16 cellular contexts compared by ENCODE assay signal in the genomic region with DNA sequence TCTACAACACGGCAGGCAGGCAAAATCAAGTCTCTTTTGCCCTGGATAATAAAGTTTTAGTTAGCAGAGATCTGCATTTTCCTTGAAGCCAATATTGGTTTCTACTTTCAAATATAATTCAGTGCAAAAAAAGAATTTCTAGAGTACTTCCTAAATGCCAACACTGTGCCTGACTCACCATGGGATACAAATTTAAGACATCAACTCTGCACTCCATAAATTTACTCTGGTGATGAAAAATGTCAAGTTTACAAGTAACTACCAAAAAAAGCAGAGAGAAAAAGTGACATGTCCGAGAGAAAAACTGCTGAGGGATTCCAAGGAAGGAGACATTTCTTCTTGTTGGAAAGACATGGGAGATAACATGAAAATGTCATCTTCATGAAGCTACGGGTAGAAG.
DNase-seq lines count a peak whose midpoint lies in the region; ATAC-seq and TF ChIP-seq lines count a peak whose summit lies in the region.
"Had no signal": no experiment of that assay in that cellular context is flagged by ENCODE, and none has a peak within 500 bp of the region (broad histone marks: within the 10 kb centered on the region; RNA-seq: fewer than 3 reads in every experiment).

No MANE protein-coding gene starts in this region.

- H3K14ac ChIP-seq in IMR-90 (replicated peaks; ENCODE audit: low read depth, low read length), result peak overlapping the region; percentile 78; the same call in 1 of the 2 replicates

- H3K23ac ChIP-seq in IMR-90 (ENCODE audit: low read depth, low read length), result peak overlapping the region; percentile 78; the same call in 1 of the 2 replicates

- CTCF ChIA-PET in IMR-90 (lab: Yijun Ruan, JAX), result interaction anchor here (0.6 kb wide), 1 partner anchor 12 kb away, joined by 4 read pairs; no protein-coding TSS in a partner anchor

- in situ Hi-C loops in IMR-90 (cut with MboI; ENCODE audit: low sequenced_read_pairs), result no loop called here

- no peaks in the 10 kb centered on the region for H3K9me3 Mint-ChIP-seq in activated CD4-positive, alpha-beta T cell treated with anti-CD3 and anti-CD28 coated beads, Interleukin-2, amount 10 ng/mL, durations not matched to agents 24 days and 14 days
- H3K9me3 Mint-ChIP-seq in activated naive CD8-positive, alpha-beta T cell treated with anti-CD3 and anti-CD28 coated beads, Interleukin-2, amount 50 U/mL, for 24 hours, result no peaks in the 10 kb centered on the region
- H3K9me3 Mint-ChIP-seq: neural progenitor cell had no signal

- no peak for TF ChIP-seq CTCF in IMR-90 (conservative IDR thresholded peaks at IDR 0.05; ENCODE audit: low read depth, low read length)
- no peak for TF ChIP-seq CTCF in osteoblast (IDR thresholded peaks at IDR 0.05; ENCODE audit: extremely low read depth, low read depth, low read length)

- H4K20me1 ChIP-seq in IMR-90 (ENCODE audit: insufficient read depth, low read length), result no peaks in the 10 kb centered on the region
- no peaks in the 10 kb centered on the region for H4K20me1 ChIP-seq in osteoblast (ENCODE audit: insufficient read depth, low read length)

- dilution Hi-C loops in IMR-90 (cut with HindIII; ENCODE audit: low sequenced_read_pairs, unreplicated experiment), result no loop called here

- peak overlapping the region; percentile 43 for H2BK120ac ChIP-seq in IMR-90 (ENCODE audit: low read depth, low read length)

- POLR2A ChIA-PET in IMR-90 (lab: Charles Lee; ENCODE audit: unreplicated experiment), result interaction anchor here (0.7 kb wide), 1 partner anchor 19 kb away, joined by 9 read pairs; no protein-coding TSS in a partner anchor

- 0 out of 2 replicates have a peak overlapping the region, but pooled peaks have one; percentile 60 for H2AK5ac ChIP-seq in IMR-90 (ENCODE audit: low read depth, low read length)

- peak overlapping the region; percentile 78; the same call in 1 of the 3 replicates for H2BK15ac ChIP-seq in IMR-90 (ENCODE audit: low read depth, low read length)

- no peak overlapping the region for H3K56ac ChIP-seq in IMR-90 (ENCODE audit: extremely low read depth, insufficient read depth, low read length)

- DNase-seq in activated CD4-positive, alpha-beta T cell treated with anti-CD3 and anti-CD28 coated beads, Interleukin-2, amount 10 ng/mL, durations not matched to agents 24 days and 14 days, result peak; percentile 23
- DNase-seq in activated CD4-positive, alpha-beta T cell treated with anti-CD3 and anti-CD28 coated beads, Interleukin-2, amount 50 U/mL, for 1 hour, result no peak
- DNase-seq in IMR-90 (peak; percentile 21), osteoblast (ENCODE audit: insufficient read length, low spot score, missing footprints) (no peak), GF-D8 (lab: John Stamatoyannopoulos, UW) (no peak), Ammon's horn (ENCODE audit: low spot score) (no peak), posterior vena cava (ENCODE audit: low spot score) (no peak)
- DNase-seq in activated naive CD8-positive, alpha-beta T cell treated with anti-CD3 and anti-CD28 coated beads, Interleukin-2, amount 50 U/mL, for 24 hours, result no peak
- DNase-seq: activated effector memory CD4-positive, alpha-beta T cell treated with Interleukin-2 at 50 U/mL for 16 hours; DMS153; hippocampal formation; stimulated activated CD4-positive, alpha-beta T cell treated with anti-CD3 and anti-CD28 coated beads, Interleukin-12 subunit alpha, Interleukin-12 subunit beta, amount 100 ng/mL, for 4 hours; transverse colon; WERI-Rb-1 had no signal

- H3K4me3 Mint-ChIP-seq in activated CD4-positive, alpha-beta T cell treated with anti-CD3 and anti-CD28 coated beads, Interleukin-2, amount 10 ng/mL, durations not matched to agents 24 days and 14 days, result peak overlapping the region; percentile 70
- peak overlapping the region; percentile 75 for H3K4me3 Mint-ChIP-seq in activated naive CD8-positive, alpha-beta T cell treated with anti-CD3 and anti-CD28 coated beads, Interleukin-2, amount 50 U/mL, for 24 hours
- H3K4me3 Mint-ChIP-seq: neural progenitor cell had no signal

- H3K27me3 Mint-ChIP-seq in activated CD4-positive, alpha-beta T cell treated with anti-CD3 and anti-CD28 coated beads, Interleukin-2, amount 10 ng/mL, durations not matched to agents 24 days and 14 days, result no peaks in the 10 kb centered on the region
- H3K27me3 Mint-ChIP-seq in activated naive CD8-positive, alpha-beta T cell treated with anti-CD3 and anti-CD28 coated beads, Interleukin-2, amount 50 U/mL, for 24 hours, result no peaks in the 10 kb centered on the region

- peak overlapping the region; percentile 86; the same call in 1 of the 2 replicates for H3K4me2 ChIP-seq in IMR-90 (ENCODE audit: low read depth, low read length)
- H3K4me2 ChIP-seq in osteoblast (ENCODE audit: insufficient read depth, low read length), result peak overlapping the region; percentile 40
- H3K4me2 ChIP-seq: neural progenitor cell had no signal

- no peak overlapping the region; the same call in 1 of the 2 replicates for H4K5ac ChIP-seq in IMR-90 (ENCODE audit: low read depth, low read length)

- H3K9me1 ChIP-seq in IMR-90 (ENCODE audit: insufficient read depth, low read length), result no peaks in the 10 kb centered on the region; the same call in 1 of the 2 replicates

- peak overlapping the region in 1 of 2 experiments; percentile 58; a peak in 1 of 4 replicates for H4K8ac ChIP-seq in IMR-90 (ENCODE audit: low read depth in 2 of 2, low read length in 2 of 2)

- H3K4me1 ChIP-seq in IMR-90 (ENCODE audit: control insufficient read depth, insufficient read depth, low read length) (peaks cover 9% of the 10 kb centered on the region), osteoblast (ENCODE audit: insufficient read depth, low read length) (peaks cover 11% of the 10 kb centered on the region)
- H3K4me1 ChIP-seq: transverse colon had no signal

- H3K9me3 ChIP-seq in IMR-90 (ENCODE audit: control insufficient read depth, insufficient read depth, low read length) (no peaks in the 10 kb centered on the region), osteoblast (ENCODE audit: low read depth, low read length) (no peaks in the 10 kb centered on the region)
- H3K9me3 ChIP-seq: transverse colon had no signal

- H2AK9ac ChIP-seq in IMR-90 (replicated peaks; ENCODE audit: low read depth, low read length, poor library complexity), result no peak overlapping the region

- H3K79me1 ChIP-seq in IMR-90 (ENCODE audit: low read depth in 1 of 2, low read length in 2 of 2), result peaks cover 6 to 21% of the 10 kb centered on the region in 2 experiments

- H3K79me2 ChIP-seq in osteoblast (ENCODE audit: insufficient read depth, low read length), result no peaks in the 10 kb centered on the region

- no peak overlapping the region; the same call in 1 of the 2 replicates for H3K18ac ChIP-seq in IMR-90 (ENCODE audit: low read depth, low read length)

- H3K4ac ChIP-seq in IMR-90 (ENCODE audit: low read depth, low read length), result peak overlapping the region; percentile 36; the same call in 1 of the 2 replicates

- H2BK5ac ChIP-seq in IMR-90 (ENCODE audit: low read depth, low read length, poor library complexity, severe bottlenecking), result peak overlapping the region; percentile 87

- peaks cover 41% of the 10 kb centered on the region for H3K36me3 Mint-ChIP-seq in activated CD4-positive, alpha-beta T cell treated with anti-CD3 and anti-CD28 coated beads, Interleukin-2, amount 10 ng/mL, durations not matched to agents 24 days and 14 days (ENCODE audit: low read depth)
- H3K36me3 Mint-ChIP-seq in activated naive CD8-positive, alpha-beta T cell treated with anti-CD3 and anti-CD28 coated beads, Interleukin-2, amount 50 U/mL, for 24 hours (ENCODE audit: low read depth), result peaks cover 31% of the 10 kb centered on the region

- H3K9ac ChIP-seq in IMR-90 (ENCODE audit: low read depth, low read length), result no peak overlapping the region
- H3K9ac ChIP-seq: neural progenitor cell had no signal

- H3K36me3 ChIP-seq in IMR-90 (ENCODE audit: control insufficient read depth, insufficient read depth, low read length) (no peaks in the 10 kb centered on the region), osteoblast (ENCODE audit: insufficient read depth, low read length) (no peaks in the 10 kb centered on the region)
- H3K36me3 ChIP-seq: neural progenitor cell had no signal

- H3K4me3 ChIP-seq in IMR-90 (ENCODE audit: insufficient read depth, low read depth, low read length), result no peak overlapping the region
- H3K4me3 ChIP-seq in osteoblast (ENCODE audit: insufficient read depth, low read length), result no peak overlapping the region
- H3K4me3 ChIP-seq: neural progenitor cell, transverse colon had no signal

- H3K27ac ChIP-seq in IMR-90 (ENCODE audit: insufficient read depth, low read length) (no peak overlapping the region), osteoblast (ENCODE audit: low read depth, low read length) (peak overlapping the region; percentile 15)
- H3K27ac ChIP-seq: epithelial cell of prostate, neural progenitor cell, WERI-Rb-1 had no signal

- no peak overlapping the region for H2AFZ ChIP-seq in IMR-90 (replicated peaks; ENCODE audit: low read length, poor library complexity)
- no peak overlapping the region for H2AFZ ChIP-seq in osteoblast (ENCODE audit: low read length)
- H2AFZ ChIP-seq: neural progenitor cell had no signal

- 86% methylated on average over 1 of the region's 3 CpGs; no CpG with 5 or more reads in 1 of the 2 experiments for WGBS in IMR-90 (ENCODE audit: extremely low coverage in 2 of 2, insufficient read length in 1 of 2), 2 experiments

- no peak for TF ChIP-seq POLR2A in IMR-90 (IDR thresholded peaks at IDR 0.05; ENCODE audit: low read depth, low read length)

- no peak overlapping the region; the same call in 1 of the 2 replicates for H4K91ac ChIP-seq in IMR-90 (ENCODE audit: insufficient read depth, low read depth, low read length)

- intact Hi-C loops in activated CD4-positive, alpha-beta T cell treated with anti-CD3 and anti-CD28 coated beads, Interleukin-2, amount 10 ng/mL, durations not matched to agents 24 days and 14 days (cut with micrococcal nuclease), result no loop called here
- intact Hi-C loops in IMR-90 (cut with micrococcal nuclease), result no loop called here
- intact Hi-C loops in posterior vena cava (cut with DNase I), result no loop called here

- no peak for TF ChIP-seq RAD21 in IMR-90 (IDR thresholded peaks at IDR 0.05; ENCODE audit: low read length)

- H3K4me1 Mint-ChIP-seq in activated CD4-positive, alpha-beta T cell treated with anti-CD3 and anti-CD28 coated beads, Interleukin-2, amount 10 ng/mL, durations not matched to agents 24 days and 14 days, result peaks cover 27% of the 10 kb centered on the region
- H3K4me1 Mint-ChIP-seq in activated naive CD8-positive, alpha-beta T cell treated with anti-CD3 and anti-CD28 coated beads, Interleukin-2, amount 50 U/mL, for 24 hours, result peaks cover 48% of the 10 kb centered on the region

- peak; percentile 29; the same call in 1 of the 2 replicates for ATAC-seq in IMR-90 (ENCODE audit: low read depth)
- ATAC-seq in activated naive CD8-positive, alpha-beta T cell treated with anti-CD3 and anti-CD28 coated beads, Interleukin-2, amount 50 U/mL, for 24 hours, result no peak

- H2BK20ac ChIP-seq in IMR-90 (ENCODE audit: low read depth, low read length), result peak overlapping the region; percentile 88

- H3K27me3 ChIP-seq in IMR-90 (ENCODE audit: control insufficient read depth, insufficient read depth, low read length), result no peaks in the 10 kb centered on the region
- H3K27me3 ChIP-seq in osteoblast (ENCODE audit: insufficient read depth, low read length), result no peaks in the 10 kb centered on the region
- H3K27me3 ChIP-seq: neural progenitor cell, transverse colon had no signal

- H3K27ac Mint-ChIP-seq in activated CD4-positive, alpha-beta T cell treated with anti-CD3 and anti-CD28 coated beads, Interleukin-2, amount 10 ng/mL, durations not matched to agents 24 days and 14 days, result peak overlapping the region; percentile 43
- peak overlapping the region; percentile 79 for H3K27ac Mint-ChIP-seq in activated naive CD8-positive, alpha-beta T cell treated with anti-CD3 and anti-CD28 coated beads, Interleukin-2, amount 50 U/mL, for 24 hours
- H3K27ac Mint-ChIP-seq: neural progenitor cell had no signal

- no TSS peak for BruUV-seq in IMR-90 (replicated peaks; lab: Mats Ljungman, UMichigan)

Comparison
In these comparisons a context has a peak if more than half of its experiments do, and no peak if none do; other contexts are left out.
1. DNase-seq: peak in activated CD4-positive, alpha-beta T cell treated with anti-CD3 and anti-CD28 coated beads, Interleukin-2, amount 10 ng/mL, durations not matched to agents 24 days and 14 days (single experiment) and IMR-90 (single experiment); none in activated CD4-positive, alpha-beta T cell treated with anti-CD3 and anti-CD28 coated beads, Interleukin-2, amount 50 U/mL, for 1 hour (single experiment), activated naive CD8-positive, alpha-beta T cell treated with anti-CD3 and anti-CD28 coated beads, Interleukin-2, amount 50 U/mL, for 24 hours (single experiment), osteoblast (single experiment), GF-D8 (single experiment), Ammon's horn (single experiment) and posterior vena cava (single experiment).